ENCODE assay signal across 8 cellular contexts in genomic region chr19:30719991-30720329, GRCh38.
DNase-seq lines count a peak whose midpoint lies in the region; ATAC-seq and TF ChIP-seq lines count a peak whose summit lies in the region.

No MANE protein-coding gene starts in this region.

- ATAC-seq in left lobe of liver = peak; percentile 66
- ATAC-seq in GM21576 (IDR thresholded peaks at IDR 0.05; ENCODE audit: unreplicated experiment) = no peak

- peaks cover 4% of the 10 kb centered on the region for H3K4me1 Mint-ChIP-seq in activated CD4-positive, alpha-beta T cell treated with anti-CD3 and anti-CD28 coated beads, Interleukin-2, amount 10 ng/mL, durations not matched to agents 24 days and 14 days
- H3K4me1 Mint-ChIP-seq in CD4-positive, alpha-beta memory T cell = peaks cover 0 to 10% (median 6%) of the 10 kb centered on the region in 4 donors

- H3K27me3 Mint-ChIP-seq in activated CD4-positive, alpha-beta T cell treated with anti-CD3 and anti-CD28 coated beads, Interleukin-2, amount 10 ng/mL, durations not matched to agents 24 days and 14 days = peaks cover 15% of the 10 kb centered on the region
- H3K27me3 Mint-ChIP-seq in CD4-positive, alpha-beta memory T cell = peaks cover 8 to 12% of the 10 kb centered on the region in 2 donors

- no peak overlapping the region for H3K27ac ChIP-seq in brain microvascular endothelial cell
- peak overlapping the region in 1 of 2 donors; percentile 24 for H3K27ac ChIP-seq in tibial artery
- H3K27ac ChIP-seq in CD4-positive, alpha-beta memory T cell (ENCODE audit: low read depth, low read length) = no peak overlapping the region

- H3K9me3 Mint-ChIP-seq in activated CD4-positive, alpha-beta T cell treated with anti-CD3 and anti-CD28 coated beads, Interleukin-2, amount 10 ng/mL, durations not matched to agents 24 days and 14 days = no peaks in the 10 kb centered on the region
- no peaks in the 10 kb centered on the region for H3K9me3 Mint-ChIP-seq in CD4-positive, alpha-beta memory T cell

- TF ChIP-seq CTCF in brain microvascular endothelial cell (IDR thresholded peaks at IDR 0.05; ENCODE audit: low read depth, low read length, missing control alignments) (no peak), tibial artery (IDR thresholded peaks at IDR 0.05) (no peak)

- CTCF ChIA-PET in CD4-positive, alpha-beta memory T cell (lab: Charles Lee; ENCODE audit: partially characterized antibody) = interaction anchor here (1.3 kb wide), 1 partner anchor 37 kb away, joined by 3 read pairs; no protein-coding TSS in a partner anchor

- POLR2A ChIA-PET in CD4-positive, alpha-beta memory T cell (lab: Charles Lee; ENCODE audit: partially characterized antibody) = no interaction called here

- intact Hi-C loops in activated CD4-positive, alpha-beta T cell treated with anti-CD3 and anti-CD28 coated beads, Interleukin-2, amount 10 ng/mL, durations not matched to agents 24 days and 14 days (cut with micrococcal nuclease) = no loop called here
- intact Hi-C loops in tibial artery (cut with DNase I; ENCODE audit: low total_unique reads) = no loop called here
- intact Hi-C loops in CD4-positive, alpha-beta memory T cell (cut with micrococcal nuclease) = no loop called here

- in situ Hi-C loops in brain microvascular endothelial cell (cut with HindIII; ENCODE audit: low pct_ligation_motif_present, low sequenced_read_pairs) = no loop called here

- H3K4me3 Mint-ChIP-seq in activated CD4-positive, alpha-beta T cell treated with anti-CD3 and anti-CD28 coated beads, Interleukin-2, amount 10 ng/mL, durations not matched to agents 24 days and 14 days = peak overlapping the region; percentile 74
- peak overlapping the region in 3 of 8 donors; percentile 30 to 71 (median 59) for H3K4me3 Mint-ChIP-seq in CD4-positive, alpha-beta memory T cell

- no peak for DNase-seq in activated CD4-positive, alpha-beta T cell treated with anti-CD3 and anti-CD28 coated beads, Interleukin-2, amount 10 ng/mL, durations not matched to agents 24 days and 14 days
- DNase-seq in activated CD4-positive, alpha-beta T cell treated with anti-CD3 and anti-CD28 coated beads, Interleukin-2, amount 50 U/mL, for 4 hours = no peak
- no peak for DNase-seq in brain microvascular endothelial cell
- DNase-seq in left lobe of liver (ENCODE audit: low spot score) = peak; percentile 55
- no peak for DNase-seq in tibial artery
- no peak for DNase-seq in CD4-positive, alpha-beta memory T cell
- DNase-seq in NCI-H345 treated with DMSO at 0.1 percent for 48 hours (lab: John Stamatoyannopoulos, UW; ENCODE audit: unreplicated experiment) = no peak

- no peaks in the 10 kb centered on the region for H3K36me3 ChIP-seq in brain microvascular endothelial cell (replicated peaks)
- no peaks in the 10 kb centered on the region for H3K36me3 ChIP-seq in tibial artery
- no peaks in the 10 kb centered on the region for H3K36me3 ChIP-seq in CD4-positive, alpha-beta memory T cell (ENCODE audit: insufficient read depth, low read length)

- H3K4me3 ChIP-seq in brain microvascular endothelial cell (ENCODE audit: low read depth, low read length) (peak overlapping the region; percentile 48), tibial artery (peak overlapping the region; percentile 48 to 56)
- H3K4me3 ChIP-seq in CD4-positive, alpha-beta memory T cell (ENCODE audit: low read length in 2 of 2) = no peak overlapping the region

- no peak overlapping the region for H3K27ac Mint-ChIP-seq in activated CD4-positive, alpha-beta T cell treated with anti-CD3 and anti-CD28 coated beads, Interleukin-2, amount 10 ng/mL, durations not matched to agents 24 days and 14 days
- H3K27ac Mint-ChIP-seq in CD4-positive, alpha-beta memory T cell = no peak overlapping the region

- H3K4me1 ChIP-seq in tibial artery = peaks cover 0 to 14% (median 7%) of the 10 kb centered on the region in 4 donors
- peaks cover 8% of the 10 kb centered on the region for H3K4me1 ChIP-seq in CD4-positive, alpha-beta memory T cell (ENCODE audit: insufficient read depth, low read length)

- no peaks in the 10 kb centered on the region for H3K36me3 Mint-ChIP-seq in activated CD4-positive, alpha-beta T cell treated with anti-CD3 and anti-CD28 coated beads, Interleukin-2, amount 10 ng/mL, durations not matched to agents 24 days and 14 days (ENCODE audit: low read depth)
- no peaks in the 10 kb centered on the region for H3K36me3 Mint-ChIP-seq in CD4-positive, alpha-beta memory T cell

- H3K9me3 ChIP-seq in tibial artery = no peaks in the 10 kb centered on the region
- H3K9me3 ChIP-seq in CD4-positive, alpha-beta memory T cell (ENCODE audit: control insufficient read depth in 1 of 2, low read length in 2 of 2) = no peaks in the 10 kb centered on the region

- H3K27me3 ChIP-seq in brain microvascular endothelial cell (replicated peaks) (no peaks in the 10 kb centered on the region), tibial artery (no peaks in the 10 kb centered on the region)
- no peaks in the 10 kb centered on the region for H3K27me3 ChIP-seq in CD4-positive, alpha-beta memory T cell (ENCODE audit: insufficient read depth, low read length)

Comparison
In these comparisons a context has a peak if more than half of its experiments do, and no peak if none do; other contexts are left out.
1. H3K4me3 ChIP-seq: peak in brain microvascular endothelial cell (single experiment) and tibial artery (2 of 2); none in CD4-positive, alpha-beta memory T cell (0 of 2).